ENCODE assay signal across 16 cellular contexts in the genomic region with DNA sequence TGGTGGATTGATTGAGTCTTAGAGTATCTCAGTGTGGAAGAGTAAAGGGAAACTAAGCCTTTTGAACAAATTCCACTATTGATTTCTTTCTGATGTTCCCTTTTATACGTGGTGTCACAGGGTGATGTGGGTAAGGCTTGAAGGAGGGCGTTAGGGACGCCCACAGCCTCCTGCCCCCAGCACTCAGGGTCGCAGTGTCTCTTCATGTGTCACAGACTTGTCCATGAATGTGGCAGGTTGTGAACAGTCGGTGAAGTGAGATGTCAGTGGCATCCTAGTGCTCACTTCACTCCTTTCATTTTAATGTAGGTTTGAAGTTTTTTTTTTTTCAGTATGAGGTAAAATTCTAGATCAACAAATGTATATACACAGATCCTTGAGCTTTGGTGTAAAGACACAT.
"Had no signal": no experiment of that assay in that cellular context is flagged by ENCODE, and none has a peak within 500 bp of the region (broad histone marks: within the 10 kb centered on the region; RNA-seq: fewer than 3 reads in every experiment).

No MANE protein-coding gene starts in this region.

- H3K9me3 ChIP-seq: esophagus muscularis mucosa, mucosa of descending colon, ovary, right atrium auricular region, stomach, thoracic aorta, transverse colon had no signal

- H3K27me3 Mint-ChIP-seq: naive thymus-derived CD8-positive, alpha-beta T cell had no signal

- H3K4me1 Mint-ChIP-seq: naive thymus-derived CD8-positive, alpha-beta T cell had no signal

- H3K4me1 ChIP-seq: esophagus muscularis mucosa, right atrium auricular region, stomach, transverse colon had no signal

- ATAC-seq: mucosa of descending colon; naive thymus-derived CD8-positive, alpha-beta T cell had no signal

- FAIRE-seq: small intestine had no signal

- H3K27me3 ChIP-seq: esophagus muscularis mucosa, ovary, right atrium auricular region, stomach, transverse colon had no signal

- H3K27ac ChIP-seq: coronary artery, epithelial cell of prostate, esophagus muscularis mucosa, ovary, right atrium auricular region, stomach, thoracic aorta, transverse colon had no signal

- DNase-seq: effector CD4-positive, alpha-beta T cell; foreskin fibroblast; mucosa of descending colon; naive thymus-derived CD8-positive, alpha-beta T cell; ovary; small intestine; stimulated activated CD4-positive, alpha-beta T cell treated with anti-CD3 and anti-CD28 coated beads, Interleukin-12 subunit alpha, Interleukin-12 subunit beta, amount 100 ng/mL, for 4 hours; stimulated activated naive CD4-positive, alpha-beta T cell; stomach; substantia nigra; transverse colon had no signal

- H3K4me3 Mint-ChIP-seq: naive thymus-derived CD8-positive, alpha-beta T cell had no signal

- H3K4me3 ChIP-seq: coronary artery, esophagus muscularis mucosa, mucosa of descending colon, ovary, right atrium auricular region, stomach, thoracic aorta, transverse colon had no signal

- H3K9me3 Mint-ChIP-seq: naive thymus-derived CD8-positive, alpha-beta T cell had no signal
